Comparison of ENCODE assay signal across 1 cellular context in the genomic region with DNA sequence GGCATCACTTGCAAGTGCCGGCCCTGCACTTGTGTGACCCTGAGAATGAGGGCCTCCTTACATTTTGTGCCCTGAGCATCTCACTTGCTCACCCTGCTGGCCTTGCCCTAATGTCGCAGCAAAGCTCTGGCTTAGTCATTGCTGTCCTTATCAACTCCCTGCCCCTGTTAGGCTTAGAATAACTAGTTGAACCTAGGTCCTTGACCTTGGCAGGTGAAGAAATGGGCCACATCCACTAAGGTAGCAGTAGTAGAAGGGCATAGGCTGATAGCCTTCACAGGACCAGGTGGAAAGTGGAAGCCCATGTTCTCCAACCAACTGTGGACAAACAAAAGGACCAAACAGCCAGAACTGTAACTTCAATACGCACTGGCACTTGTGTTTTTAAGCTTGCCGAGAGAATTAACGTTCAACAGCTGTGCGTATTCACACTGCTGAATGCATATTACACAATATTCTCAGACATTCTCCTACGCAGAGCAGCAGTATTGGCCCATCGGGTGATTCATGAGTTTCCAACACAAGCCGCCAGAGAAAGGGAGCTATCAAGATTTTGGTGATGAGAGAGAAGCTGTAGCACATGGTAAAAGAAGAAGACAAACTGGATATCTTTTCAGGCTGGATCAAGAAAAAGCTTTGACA.
TF ChIP-seq lines count a peak whose summit lies in the region.

No MANE protein-coding gene starts in this region.

TF ChIP-seq in K562, 482 proteins besides CTCF, POLR2A, EP300 and RAD21 (continued from another document):
- TF ChIP-seq, protein P1, sequence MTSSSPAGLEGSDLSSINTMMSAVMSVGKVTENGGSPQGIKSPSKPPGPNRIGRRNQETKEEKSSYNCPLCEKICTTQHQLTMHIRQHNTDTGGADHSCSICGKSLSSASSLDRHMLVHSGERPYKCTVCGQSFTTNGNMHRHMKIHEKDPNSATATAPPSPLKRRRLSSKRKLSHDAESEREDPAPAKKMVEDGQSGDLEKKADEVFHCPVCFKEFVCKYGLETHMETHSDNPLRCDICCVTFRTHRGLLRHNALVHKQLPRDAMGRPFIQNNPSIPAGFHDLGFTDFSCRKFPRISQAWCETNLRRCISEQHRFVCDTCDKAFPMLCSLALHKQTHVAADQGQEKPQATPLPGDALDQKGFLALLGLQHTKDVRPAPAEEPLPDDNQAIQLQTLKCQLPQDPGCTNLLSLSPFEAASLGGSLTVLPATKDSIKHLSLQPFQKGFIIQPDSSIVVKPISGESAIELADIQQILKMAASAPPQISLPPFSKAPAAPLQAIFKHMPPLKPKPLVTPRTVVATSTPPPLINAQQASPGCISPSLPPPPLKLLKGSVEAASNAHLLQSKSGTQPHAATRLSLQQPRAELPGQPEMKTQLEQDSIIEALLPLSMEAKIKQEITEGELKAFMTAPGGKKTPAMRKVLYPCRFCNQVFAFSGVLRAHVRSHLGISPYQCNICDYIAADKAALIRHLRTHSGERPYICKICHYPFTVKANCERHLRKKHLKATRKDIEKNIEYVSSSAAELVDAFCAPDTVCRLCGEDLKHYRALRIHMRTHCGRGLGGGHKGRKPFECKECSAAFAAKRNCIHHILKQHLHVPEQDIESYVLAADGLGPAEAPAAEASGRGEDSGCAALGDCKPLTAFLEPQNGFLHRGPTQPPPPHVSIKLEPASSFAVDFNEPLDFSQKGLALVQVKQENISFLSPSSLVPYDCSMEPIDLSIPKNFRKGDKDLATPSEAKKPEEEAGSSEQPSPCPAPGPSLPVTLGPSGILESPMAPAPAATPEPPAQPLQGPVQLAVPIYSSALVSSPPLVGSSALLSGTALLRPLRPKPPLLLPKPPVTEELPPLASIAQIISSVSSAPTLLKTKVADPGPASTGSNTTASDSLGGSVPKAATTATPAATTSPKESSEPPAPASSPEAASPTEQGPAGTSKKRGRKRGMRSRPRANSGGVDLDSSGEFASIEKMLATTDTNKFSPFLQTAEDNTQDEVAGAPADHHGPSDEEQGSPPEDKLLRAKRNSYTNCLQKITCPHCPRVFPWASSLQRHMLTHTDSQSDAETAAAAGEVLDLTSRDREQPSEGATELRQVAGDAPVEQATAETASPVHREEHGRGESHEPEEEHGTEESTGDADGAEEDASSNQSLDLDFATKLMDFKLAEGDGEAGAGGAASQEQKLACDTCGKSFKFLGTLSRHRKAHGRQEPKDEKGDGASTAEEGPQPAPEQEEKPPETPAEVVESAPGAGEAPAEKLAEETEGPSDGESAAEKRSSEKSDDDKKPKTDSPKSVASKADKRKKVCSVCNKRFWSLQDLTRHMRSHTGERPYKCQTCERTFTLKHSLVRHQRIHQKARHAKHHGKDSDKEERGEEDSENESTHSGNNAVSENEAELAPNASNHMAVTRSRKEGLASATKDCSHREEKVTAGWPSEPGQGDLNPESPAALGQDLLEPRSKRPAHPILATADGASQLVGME (CRISPR knock-in tag; IDR thresholded peaks at IDR 0.05) = 0 out of 2 replicates have a peak, but pooled peaks have one; percentile 48
- TF ChIP-seq KAT2B (IDR thresholded peaks at IDR 0.05; ENCODE audit: low read depth, low read length) (no peak), KLF6 (CRISPR knock-in tag; IDR thresholded peaks at IDR 0.05; ENCODE audit: borderline replicate concordance) (no peak), BRF1 (IDR thresholded peaks at IDR 0.05; ENCODE audit: borderline replicate concordance, extremely low read depth, insufficient read length) (no peak), ETV1 (tag; conservative IDR thresholded peaks at IDR 0.05; ENCODE audit: low read depth) (no peak), RUNX1 (IDR thresholded peaks at IDR 0.05; ENCODE audit: low read depth) (no peak), MTA2 (IDR thresholded peaks at IDR 0.05; ENCODE audit: low read depth) (no peak), ZNF79 (CRISPR knock-in tag; IDR thresholded peaks at IDR 0.05; ENCODE audit: low read depth) (no peak), CREBBP (IDR thresholded peaks at IDR 0.05; ENCODE audit: low read depth, low read length) (no peak), TCFL5 (CRISPR knock-in tag; conservative IDR thresholded peaks at IDR 0.05) (no peak), ARID1B (IDR thresholded peaks at IDR 0.05) (peak; percentile 78), SAFB2 (IDR thresholded peaks at IDR 0.05; ENCODE audit: borderline replicate concordance, low read depth, low read length, severe bottlenecking) (no peak), EGR1 (conservative IDR thresholded peaks at IDR 0.05) (peak; percentile 60), PHB2 (IDR thresholded peaks at IDR 0.05; ENCODE audit: low read depth) (no peak), NUFIP1 (IDR thresholded peaks at IDR 0.05; ENCODE audit: partially characterized antibody) (no peak), ZNF347 (CRISPR knock-in tag; IDR thresholded peaks at IDR 0.05; ENCODE audit: low read depth) (no peak), CBX5 (IDR thresholded peaks at IDR 0.05; ENCODE audit: borderline replicate concordance, low read depth) (no peak; the same call in 1 of the 2 replicates), NFE2 (IDR thresholded peaks at IDR 0.05; ENCODE audit: low read depth) (peak; percentile 88), DDX20 (tag; IDR thresholded peaks at IDR 0.05; ENCODE audit: low read depth) (no peak), ZFP30 (CRISPR knock-in tag; IDR thresholded peaks at IDR 0.05; ENCODE audit: borderline replicate concordance) (no peak), ETS2 (tag; IDR thresholded peaks at IDR 0.05; ENCODE audit: borderline replicate concordance, poor library complexity, severe bottlenecking) (no peak), NCOA6 (IDR thresholded peaks at IDR 0.05) (no peak), TCF3 (CRISPR knock-in tag; IDR thresholded peaks at IDR 0.05) (peak; percentile 53; the same call in 1 of the 2 replicates), JUNB (CRISPR knock-in tag; conservative IDR thresholded peaks at IDR 0.05) (no peak), GATAD2A (IDR thresholded peaks at IDR 0.05) (0 out of 2 replicates have a peak, but pooled peaks have one; percentile 32)
- TF ChIP-seq, protein P2, sequence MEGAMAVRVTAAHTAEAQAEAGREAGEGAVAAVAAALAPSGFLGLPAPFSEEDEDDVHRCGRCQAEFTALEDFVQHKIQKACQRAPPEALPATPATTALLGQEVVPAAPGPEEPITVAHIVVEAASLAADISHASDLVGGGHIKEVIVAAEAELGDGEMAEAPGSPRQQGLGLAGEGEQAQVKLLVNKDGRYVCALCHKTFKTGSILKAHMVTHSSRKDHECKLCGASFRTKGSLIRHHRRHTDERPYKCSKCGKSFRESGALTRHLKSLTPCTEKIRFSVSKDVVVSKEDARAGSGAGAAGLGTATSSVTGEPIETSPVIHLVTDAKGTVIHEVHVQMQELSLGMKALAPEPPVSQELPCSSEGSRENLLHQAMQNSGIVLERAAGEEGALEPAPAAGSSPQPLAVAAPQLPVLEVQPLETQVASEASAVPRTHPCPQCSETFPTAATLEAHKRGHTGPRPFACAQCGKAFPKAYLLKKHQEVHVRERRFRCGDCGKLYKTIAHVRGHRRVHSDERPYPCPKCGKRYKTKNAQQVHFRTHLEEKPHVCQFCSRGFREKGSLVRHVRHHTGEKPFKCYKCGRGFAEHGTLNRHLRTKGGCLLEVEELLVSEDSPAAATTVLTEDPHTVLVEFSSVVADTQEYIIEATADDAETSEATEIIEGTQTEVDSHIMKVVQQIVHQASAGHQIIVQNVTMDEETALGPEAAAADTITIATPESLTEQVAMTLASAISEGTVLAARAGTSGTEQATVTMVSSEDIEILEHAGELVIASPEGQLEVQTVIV (CRISPR knock-in tag; IDR thresholded peaks at IDR 0.05; ENCODE audit: borderline replicate concordance) = no peak
- TF ChIP-seq, protein P3, sequence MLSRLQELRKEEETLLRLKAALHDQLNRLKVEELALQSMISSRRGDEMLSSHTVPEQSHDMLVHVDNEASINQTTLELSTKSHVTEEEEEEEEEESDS (CRISPR knock-in tag; IDR thresholded peaks at IDR 0.05) = no peak
- TF ChIP-seq, protein P4, sequence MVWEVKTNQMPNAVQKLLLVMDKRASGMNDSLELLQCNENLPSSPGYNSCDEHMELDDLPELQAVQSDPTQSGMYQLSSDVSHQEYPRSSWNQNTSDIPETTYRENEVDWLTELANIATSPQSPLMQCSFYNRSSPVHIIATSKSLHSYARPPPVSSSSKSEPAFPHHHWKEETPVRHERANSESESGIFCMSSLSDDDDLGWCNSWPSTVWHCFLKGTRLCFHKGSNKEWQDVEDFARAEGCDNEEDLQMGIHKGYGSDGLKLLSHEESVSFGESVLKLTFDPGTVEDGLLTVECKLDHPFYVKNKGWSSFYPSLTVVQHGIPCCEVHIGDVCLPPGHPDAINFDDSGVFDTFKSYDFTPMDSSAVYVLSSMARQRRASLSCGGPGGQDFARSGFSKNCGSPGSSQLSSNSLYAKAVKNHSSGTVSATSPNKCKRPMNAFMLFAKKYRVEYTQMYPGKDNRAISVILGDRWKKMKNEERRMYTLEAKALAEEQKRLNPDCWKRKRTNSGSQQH (CRISPR knock-in tag; IDR thresholded peaks at IDR 0.05) = no peak
- TF ChIP-seq, protein P5, sequence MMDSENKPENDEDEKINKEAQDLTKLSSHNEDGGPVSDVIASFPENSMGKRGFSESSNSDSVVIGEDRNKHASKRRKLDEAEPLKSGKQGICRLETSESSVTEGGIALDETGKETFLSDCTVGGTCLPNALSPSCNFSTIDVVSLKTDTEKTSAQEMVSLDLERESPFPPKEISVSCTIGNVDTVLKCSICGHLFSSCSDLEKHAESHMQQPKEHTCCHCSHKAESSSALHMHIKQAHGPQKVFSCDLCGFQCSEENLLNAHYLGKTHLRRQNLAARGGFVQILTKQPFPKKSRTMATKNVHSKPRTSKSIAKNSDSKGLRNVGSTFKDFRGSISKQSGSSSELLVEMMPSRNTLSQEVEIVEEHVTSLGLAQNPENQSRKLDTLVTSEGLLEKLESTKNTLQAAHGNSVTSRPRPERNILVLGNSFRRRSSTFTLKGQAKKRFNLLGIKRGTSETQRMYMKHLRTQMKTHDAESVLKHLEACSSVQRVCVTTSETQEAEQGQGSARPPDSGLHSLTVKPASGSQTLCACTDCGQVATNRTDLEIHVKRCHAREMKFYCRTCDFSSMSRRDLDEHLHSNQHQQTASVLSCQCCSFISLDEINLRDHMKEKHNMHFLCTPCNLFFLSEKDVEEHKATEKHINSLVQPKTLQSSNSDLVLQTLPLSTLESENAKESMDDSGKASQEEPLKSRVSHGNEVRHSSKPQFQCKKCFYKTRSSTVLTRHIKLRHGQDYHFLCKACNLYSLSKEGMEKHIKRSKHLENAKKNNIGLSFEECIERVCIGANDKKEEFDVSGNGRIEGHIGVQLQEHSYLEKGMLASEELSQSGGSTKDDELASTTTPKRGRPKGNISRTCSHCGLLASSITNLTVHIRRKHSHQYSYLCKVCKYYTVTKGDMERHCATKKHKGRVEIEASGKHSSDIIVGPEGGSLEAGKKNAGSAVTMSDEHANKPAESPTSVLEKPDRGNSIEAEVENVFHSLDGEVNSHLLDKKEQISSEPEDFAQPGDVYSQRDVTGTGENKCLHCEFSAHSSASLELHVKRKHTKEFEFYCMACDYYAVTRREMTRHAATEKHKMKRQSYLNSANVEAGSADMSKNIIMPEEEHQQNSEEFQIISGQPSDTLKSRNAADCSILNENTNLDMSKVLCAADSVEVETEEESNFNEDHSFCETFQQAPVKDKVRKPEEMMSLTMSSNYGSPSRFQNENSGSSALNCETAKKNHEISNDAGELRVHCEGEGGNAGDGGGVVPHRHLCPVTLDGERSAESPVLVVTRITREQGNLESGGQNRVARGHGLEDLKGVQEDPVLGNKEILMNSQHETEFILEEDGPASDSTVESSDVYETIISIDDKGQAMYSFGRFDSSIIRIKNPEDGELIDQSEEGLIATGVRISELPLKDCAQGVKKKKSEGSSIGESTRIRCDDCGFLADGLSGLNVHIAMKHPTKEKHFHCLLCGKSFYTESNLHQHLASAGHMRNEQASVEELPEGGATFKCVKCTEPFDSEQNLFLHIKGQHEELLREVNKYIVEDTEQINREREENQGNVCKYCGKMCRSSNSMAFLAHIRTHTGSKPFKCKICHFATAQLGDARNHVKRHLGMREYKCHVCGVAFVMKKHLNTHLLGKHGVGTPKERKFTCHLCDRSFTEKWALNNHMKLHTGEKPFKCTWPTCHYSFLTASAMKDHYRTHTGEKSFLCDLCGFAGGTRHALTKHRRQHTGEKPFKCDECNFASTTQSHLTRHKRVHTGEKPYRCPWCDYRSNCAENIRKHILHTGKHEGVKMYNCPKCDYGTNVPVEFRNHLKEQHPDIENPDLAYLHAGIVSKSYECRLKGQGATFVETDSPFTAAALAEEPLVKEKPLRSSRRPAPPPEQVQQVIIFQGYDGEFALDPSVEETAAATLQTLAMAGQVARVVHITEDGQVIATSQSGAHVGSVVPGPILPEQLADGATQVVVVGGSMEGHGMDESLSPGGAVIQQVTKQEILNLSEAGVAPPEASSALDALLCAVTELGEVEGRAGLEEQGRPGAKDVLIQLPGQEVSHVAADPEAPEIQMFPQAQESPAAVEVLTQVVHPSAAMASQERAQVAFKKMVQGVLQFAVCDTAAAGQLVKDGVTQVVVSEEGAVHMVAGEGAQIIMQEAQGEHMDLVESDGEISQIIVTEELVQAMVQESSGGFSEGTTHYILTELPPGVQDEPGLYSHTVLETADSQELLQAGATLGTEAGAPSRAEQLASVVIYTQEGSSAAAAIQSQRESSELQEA (IDR thresholded peaks at IDR 0.05; ENCODE audit: low read depth) = no peak
- TF ChIP-seq, protein P6, sequence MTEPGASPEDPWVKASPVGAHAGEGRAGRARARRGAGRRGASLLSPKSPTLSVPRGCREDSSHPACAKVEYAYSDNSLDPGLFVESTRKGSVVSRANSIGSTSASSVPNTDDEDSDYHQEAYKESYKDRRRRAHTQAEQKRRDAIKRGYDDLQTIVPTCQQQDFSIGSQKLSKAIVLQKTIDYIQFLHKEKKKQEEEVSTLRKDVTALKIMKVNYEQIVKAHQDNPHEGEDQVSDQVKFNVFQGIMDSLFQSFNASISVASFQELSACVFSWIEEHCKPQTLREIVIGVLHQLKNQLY (CRISPR knock-in tag; conservative IDR thresholded peaks at IDR 0.05) = no peak
- TF ChIP-seq, protein P7, sequence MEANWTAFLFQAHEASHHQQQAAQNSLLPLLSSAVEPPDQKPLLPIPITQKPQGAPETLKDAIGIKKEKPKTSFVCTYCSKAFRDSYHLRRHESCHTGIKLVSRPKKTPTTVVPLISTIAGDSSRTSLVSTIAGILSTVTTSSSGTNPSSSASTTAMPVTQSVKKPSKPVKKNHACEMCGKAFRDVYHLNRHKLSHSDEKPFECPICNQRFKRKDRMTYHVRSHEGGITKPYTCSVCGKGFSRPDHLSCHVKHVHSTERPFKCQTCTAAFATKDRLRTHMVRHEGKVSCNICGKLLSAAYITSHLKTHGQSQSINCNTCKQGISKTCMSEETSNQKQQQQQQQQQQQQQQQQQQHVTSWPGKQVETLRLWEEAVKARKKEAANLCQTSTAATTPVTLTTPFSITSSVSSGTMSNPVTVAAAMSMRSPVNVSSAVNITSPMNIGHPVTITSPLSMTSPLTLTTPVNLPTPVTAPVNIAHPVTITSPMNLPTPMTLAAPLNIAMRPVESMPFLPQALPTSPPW (CRISPR knock-in tag; IDR thresholded peaks at IDR 0.05) = no peak
TF ChIP-seq in K562: peak in this region for 119.
